9 cellular contexts compared by ENCODE assay signal in the genomic region with DNA sequence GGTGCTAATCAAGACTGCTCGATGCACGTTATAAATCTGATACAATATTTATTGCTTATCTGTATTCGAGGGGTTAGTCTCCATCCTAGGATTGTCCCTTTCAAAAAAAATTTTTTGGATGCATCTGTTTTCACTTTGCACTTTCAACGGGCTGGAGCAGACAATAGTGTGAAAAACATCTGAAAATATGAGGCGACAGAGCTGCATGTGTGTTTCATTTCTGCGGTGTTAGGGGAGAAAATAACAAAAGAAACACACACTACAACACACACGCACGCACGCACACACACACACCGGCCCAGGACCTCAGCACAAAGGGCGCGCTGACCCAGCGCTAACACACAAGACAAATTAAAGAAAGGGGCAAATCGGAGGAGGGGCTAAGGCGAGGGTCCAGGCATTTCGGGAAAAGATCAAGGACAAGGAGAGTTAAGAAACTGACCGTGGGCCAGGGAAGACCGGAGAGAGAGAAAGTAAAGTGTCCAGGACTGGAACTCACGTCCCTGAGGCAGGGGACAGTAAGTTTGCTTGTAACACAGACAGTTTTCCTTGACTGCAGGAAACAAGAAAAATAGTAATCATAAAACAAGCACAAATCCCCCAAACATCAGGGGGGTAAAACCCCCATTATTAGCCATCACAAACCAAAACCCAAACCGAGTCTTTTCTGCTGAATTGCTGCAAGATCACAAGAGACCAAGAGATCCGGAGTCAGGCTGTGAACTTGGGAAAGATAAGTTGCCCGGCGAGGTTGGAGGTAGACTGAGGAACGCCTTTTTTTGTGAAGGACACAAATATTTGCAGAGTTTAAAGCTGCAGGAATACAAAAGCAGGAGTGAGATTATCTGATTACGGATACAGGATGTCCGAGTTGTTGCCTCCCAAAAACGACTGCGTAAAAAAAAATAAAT.
DNase-seq lines count a peak whose midpoint lies in the region; ATAC-seq and TF ChIP-seq lines count a peak whose summit lies in the region.
"Had no signal": no experiment of that assay in that cellular context is flagged by ENCODE, and none has a peak within 500 bp of the region (broad histone marks: within the 10 kb centered on the region; RNA-seq: fewer than 3 reads in every experiment).

No MANE protein-coding gene starts in this region.

- no peak overlapping the region for H3K27ac ChIP-seq in thoracic aorta
- H3K27ac ChIP-seq: BLaER1 treated with 17β-estradiol and CSF1 and Interleukin-3, amounts not matched to agents 10 nM and 100 nM had no signal

- H3K27ac Mint-ChIP-seq in activated T-cell treated with anti-CD3 and anti-CD28 coated beads, Interleukin-2, amount 50 U/mL, for 24 hours: no peak overlapping the region
- H3K27ac Mint-ChIP-seq in activated T-helper 1 cell treated with anti-CD3 and anti-CD28 coated beads, Interleukin-12 subunit alpha, Interleukin-12 subunit beta, Interleukin-2, Interleukin-4 antibody, amounts not matched to agents 30 ng/mL and 10 ng/mL and 1 ng/mL, durations not matched to agents 14 hours and 24 hours and 36 hours: peak overlapping the region; percentile 29

- DNase-seq in activated T-cell treated with anti-CD3 and anti-CD28 coated beads, Interleukin-2, amount 50 U/mL, for 24 hours: no peak
- DNase-seq in activated T-cell treated with anti-CD3 and anti-CD28 coated beads, Interleukin-2, amount 50 U/mL, for 48 hours: no peak
- DNase-seq in activated T-helper 1 cell treated with anti-CD3 and anti-CD28 coated beads, Interleukin-12 subunit alpha, Interleukin-12 subunit beta, Interleukin-2, Interleukin-4 antibody, amounts not matched to agents 30 ng/mL and 10 ng/mL and 1 ng/mL, durations not matched to agents 14 hours and 24 hours and 36 hours (ENCODE audit: low spot score): no peak
- peak; percentile 8 for DNase-seq in medulla oblongata (ENCODE audit: extremely low spot score)
- no peak for DNase-seq in thoracic aorta (ENCODE audit: low spot score)
- no peak for DNase-seq in NOMO-1 treated with DMSO at 0.1 percent for 48 hours (lab: John Stamatoyannopoulos, UW; ENCODE audit: unreplicated experiment)
- DNase-seq in NCI-H82 treated with DMSO at 0.1 percent for 48 hours (lab: John Stamatoyannopoulos, UW; ENCODE audit: unreplicated experiment): no peak

- no peaks in the 10 kb centered on the region for H3K9me3 Mint-ChIP-seq in activated T-cell treated with anti-CD3 and anti-CD28 coated beads, Interleukin-2, amount 50 U/mL, for 24 hours
- peaks cover 4% of the 10 kb centered on the region for H3K9me3 Mint-ChIP-seq in activated T-helper 1 cell treated with anti-CD3 and anti-CD28 coated beads, Interleukin-12 subunit alpha, Interleukin-12 subunit beta, Interleukin-2, Interleukin-4 antibody, amounts not matched to agents 30 ng/mL and 10 ng/mL and 1 ng/mL, durations not matched to agents 14 hours and 24 hours and 36 hours

- intact Hi-C loops in activated T-helper 1 cell treated with anti-CD3 and anti-CD28 coated beads, Interleukin-12 subunit alpha, Interleukin-12 subunit beta, Interleukin-2, Interleukin-4 antibody, amounts not matched to agents 30 ng/mL and 10 ng/mL and 1 ng/mL, durations not matched to agents 14 hours and 24 hours and 36 hours (cut with micrococcal nuclease): loop anchor here (5.0 kb wide), 1 partner anchor 429 kb away; no protein-coding TSS in a partner anchor

- H3K27me3 Mint-ChIP-seq in activated T-cell treated with anti-CD3 and anti-CD28 coated beads, Interleukin-2, amount 50 U/mL, for 24 hours: peaks cover 79% of the 10 kb centered on the region
- H3K27me3 Mint-ChIP-seq in activated T-helper 1 cell treated with anti-CD3 and anti-CD28 coated beads, Interleukin-12 subunit alpha, Interleukin-12 subunit beta, Interleukin-2, Interleukin-4 antibody, amounts not matched to agents 30 ng/mL and 10 ng/mL and 1 ng/mL, durations not matched to agents 14 hours and 24 hours and 36 hours (ENCODE audit: insufficient read depth): peaks cover 80% of the 10 kb centered on the region

- no peak for ATAC-seq in thoracic aorta (ENCODE audit: insufficient number of reproducible peaks, low FRiP score, low read depth)
- ATAC-seq in GM18870 (IDR thresholded peaks at IDR 0.05; ENCODE audit: unreplicated experiment): no peak

- H3K27me3 ChIP-seq in thoracic aorta (replicated peaks; ENCODE audit: insufficient read depth): peaks cover 8% of the 10 kb centered on the region

- peaks cover 17 to 38% of the 10 kb centered on the region in 2 donors for H3K4me1 ChIP-seq in thoracic aorta (ENCODE audit: control insufficient read depth in 1 of 2, low read depth in 2 of 2)

- H3K4me3 Mint-ChIP-seq in activated T-cell treated with anti-CD3 and anti-CD28 coated beads, Interleukin-2, amount 50 U/mL, for 24 hours: peak overlapping the region; percentile 26
- peak overlapping the region; percentile 81 for H3K4me3 Mint-ChIP-seq in activated T-helper 1 cell treated with anti-CD3 and anti-CD28 coated beads, Interleukin-12 subunit alpha, Interleukin-12 subunit beta, Interleukin-2, Interleukin-4 antibody, amounts not matched to agents 30 ng/mL and 10 ng/mL and 1 ng/mL, durations not matched to agents 14 hours and 24 hours and 36 hours

- no peak for TF ChIP-seq CTCF in thoracic aorta (IDR thresholded peaks at IDR 0.05)

- peak overlapping the region; percentile 67 for H3K4me3 ChIP-seq in thoracic aorta
- H3K4me3 ChIP-seq: BLaER1 treated with 17β-estradiol and CSF1 and Interleukin-3, amounts not matched to agents 10 nM and 100 nM had no signal

- no peaks in the 10 kb centered on the region for H3K36me3 Mint-ChIP-seq in activated T-cell treated with anti-CD3 and anti-CD28 coated beads, Interleukin-2, amount 50 U/mL, for 24 hours (ENCODE audit: low read depth)
- H3K36me3 Mint-ChIP-seq in activated T-helper 1 cell treated with anti-CD3 and anti-CD28 coated beads, Interleukin-12 subunit alpha, Interleukin-12 subunit beta, Interleukin-2, Interleukin-4 antibody, amounts not matched to agents 30 ng/mL and 10 ng/mL and 1 ng/mL, durations not matched to agents 14 hours and 24 hours and 36 hours (ENCODE audit: low read depth): peaks cover 8% of the 10 kb centered on the region

- peaks cover 52% of the 10 kb centered on the region for H3K4me1 Mint-ChIP-seq in activated T-cell treated with anti-CD3 and anti-CD28 coated beads, Interleukin-2, amount 50 U/mL, for 24 hours (ENCODE audit: low read depth)
- peaks cover 42% of the 10 kb centered on the region for H3K4me1 Mint-ChIP-seq in activated T-helper 1 cell treated with anti-CD3 and anti-CD28 coated beads, Interleukin-12 subunit alpha, Interleukin-12 subunit beta, Interleukin-2, Interleukin-4 antibody, amounts not matched to agents 30 ng/mL and 10 ng/mL and 1 ng/mL, durations not matched to agents 14 hours and 24 hours and 36 hours (ENCODE audit: low read depth)

- H3K9me3 ChIP-seq in thoracic aorta: no peaks in the 10 kb centered on the region

- H3K36me3 ChIP-seq in thoracic aorta: no peaks in the 10 kb centered on the region
- H3K36me3 ChIP-seq: BLaER1 treated with 17β-estradiol and CSF1 and Interleukin-3, amounts not matched to agents 10 nM and 100 nM had no signal
